1 cellular context compared by ENCODE assay signal in genomic region chr18:32095571-32096229, GRCh38.
TF ChIP-seq lines count a peak whose summit lies in the region.

No MANE protein-coding gene starts in this region.

TF ChIP-seq in GM12878, 131 proteins besides CTCF, POLR2A, EP300 and RAD21 (continued from another document):
- TF ChIP-seq CBFB (IDR thresholded peaks at IDR 0.05; ENCODE audit: low read depth) (no peak), NBN (IDR thresholded peaks at IDR 0.05) (no peak)
TF ChIP-seq in GM12878: peak in this region for 0.
